Comparison of ENCODE assay signal across 9 cellular contexts in genomic region chr14:74765721-74766120, GRCh38. TPM values are rescaled to one million over a fixed set of nuclear protein-coding genes. Genes with fewer than 3 reads are reported as not detected.
DNase-seq lines count a peak whose midpoint lies in the region; ATAC-seq and TF ChIP-seq lines count a peak whose summit lies in the region.
"Had no signal": no experiment of that assay in that cellular context is flagged by ENCODE, and none has a peak within 500 bp of the region (broad histone marks: within the 10 kb centered on the region; RNA-seq: fewer than 3 reads in every experiment).

No MANE protein-coding gene starts in this region.

- no peak overlapping the region for H3K27ac ChIP-seq in esophagus squamous epithelium
- H3K27ac ChIP-seq in spleen: no peak overlapping the region
- H3K27ac ChIP-seq: ovary had no signal

- TF ChIP-seq CTCF in esophagus squamous epithelium (IDR thresholded peaks at IDR 0.05) (no peak), spleen (IDR thresholded peaks at IDR 0.05 in 8 of 11, conservative IDR thresholded peaks at IDR 0.05 in 3 of 11) (no peak)

- peak overlapping the region; percentile 22 for H3K27ac Mint-ChIP-seq in T-helper 1 cell treated with Interleukin-12 subunit alpha and Interleukin-12 subunit beta and Interleukin-4 antibody, amounts not matched to agents 30 μg/mL and 1 μg/mL, for 36 hours
- peak overlapping the region; percentile 97 for H3K27ac Mint-ChIP-seq in T-helper 17 cell

- peaks cover 52% of the 10 kb centered on the region for H3K4me1 Mint-ChIP-seq in T-helper 1 cell treated with Interleukin-12 subunit alpha and Interleukin-12 subunit beta and Interleukin-4 antibody, amounts not matched to agents 30 μg/mL and 1 μg/mL, for 36 hours (ENCODE audit: low read depth)
- H3K4me1 Mint-ChIP-seq in T-helper 17 cell: peaks cover 49% of the 10 kb centered on the region

- H3K36me3 ChIP-seq in esophagus squamous epithelium: no peaks in the 10 kb centered on the region
- peaks cover 0 to 9% (median 0%) of the 10 kb centered on the region in 6 donors for H3K36me3 ChIP-seq in spleen
- H3K36me3 ChIP-seq: ovary had no signal

- ATAC-seq in T-helper 17 cell (no peak), GM21360 (IDR thresholded peaks at IDR 0.05; ENCODE audit: unreplicated experiment) (no peak), HG03095 (IDR thresholded peaks at IDR 0.05; ENCODE audit: unreplicated experiment) (no peak)

- H3K4me3 Mint-ChIP-seq in T-helper 1 cell treated with Interleukin-12 subunit alpha and Interleukin-12 subunit beta and Interleukin-4 antibody, amounts not matched to agents 30 μg/mL and 1 μg/mL, for 36 hours: peak overlapping the region; percentile 97
- peak overlapping the region; percentile 99 for H3K4me3 Mint-ChIP-seq in T-helper 17 cell

- H3K27me3 ChIP-seq in esophagus squamous epithelium (no peaks in the 10 kb centered on the region), spleen (replicated peaks in 1 of 7) (no peaks in the 10 kb centered on the region)
- H3K27me3 ChIP-seq: ovary had no signal

- H3K4me1 ChIP-seq in esophagus squamous epithelium: peaks cover 17 to 60% (median 26%) of the 10 kb centered on the region in 3 donors
- peaks cover 26 to 74% (median 62%) of the 10 kb centered on the region in 6 donors for H3K4me1 ChIP-seq in spleen

- H3K4me3 ChIP-seq in esophagus squamous epithelium (peak overlapping the region in 3 of 4 donors; percentile 80 to 96 (median 91)), spleen (peak overlapping the region in 5 of 8 donors; percentile 83 to 96 (median 91))

- peaks cover 31% of the 10 kb centered on the region for H3K36me3 Mint-ChIP-seq in T-helper 1 cell treated with Interleukin-12 subunit alpha and Interleukin-12 subunit beta and Interleukin-4 antibody, amounts not matched to agents 30 μg/mL and 1 μg/mL, for 36 hours (ENCODE audit: low read depth)
- peaks cover 6% of the 10 kb centered on the region for H3K36me3 Mint-ChIP-seq in T-helper 17 cell (ENCODE audit: low read depth)

- intact Hi-C loops in esophagus squamous epithelium (cut with DNase I): no loop called here
- intact Hi-C loops in spleen (cut with DNase I; ENCODE audit: low total_unique reads): no loop called here

- H3K9me3 ChIP-seq in T-helper 17 cell (ENCODE audit: control insufficient read depth, low read length, poor library complexity, severe bottlenecking) (no peaks in the 10 kb centered on the region), esophagus squamous epithelium (no peaks in the 10 kb centered on the region), spleen (no peaks in the 10 kb centered on the region)
- H3K9me3 ChIP-seq: ovary had no signal

- no peaks in the 10 kb centered on the region for H3K27me3 Mint-ChIP-seq in T-helper 1 cell treated with Interleukin-12 subunit alpha and Interleukin-12 subunit beta and Interleukin-4 antibody, amounts not matched to agents 30 μg/mL and 1 μg/mL, for 36 hours (ENCODE audit: low read depth)
- no peaks in the 10 kb centered on the region for H3K27me3 Mint-ChIP-seq in T-helper 17 cell

- DNase-seq in T-helper 1 cell (no peak), T-helper 17 cell (no peak), esophagus squamous epithelium (lab: John Stamatoyannopoulos, UW) (no peak), spleen (no peak), HPDE6-E6E7 (ENCODE audit: extremely low spot score) (no peak)
- DNase-seq: ovary had no signal

- H3K9me3 Mint-ChIP-seq in T-helper 1 cell treated with Interleukin-12 subunit alpha and Interleukin-12 subunit beta and Interleukin-4 antibody, amounts not matched to agents 30 μg/mL and 1 μg/mL, for 36 hours: no peaks in the 10 kb centered on the region

- TF ChIP-seq POLR2A in esophagus squamous epithelium (IDR thresholded peaks at IDR 0.05) (no peak), spleen (IDR thresholded peaks at IDR 0.05) (no peak)

RNA-seq across cellular contexts. Expression of gene YLPM1, which starts 2.6 kb away (rescaled TPM):
- 10 to 100 TPM; 90.2 to 90.9 TPM for total RNA-seq in T-helper 17 cell
- total RNA-seq in esophagus squamous epithelium: 10 to 100 TPM; 20.4 to 48.8 (median 28.2) TPM
- total RNA-seq in spleen: 100 to 1,000 TPM in 1 of 7 donors, 10 to 100 TPM in 6; 63.0 to 100 (median 79.8) TPM
- 10 to 100 TPM; 12.1 to 19.3 (median 16.7) TPM for polyA plus RNA-seq in spleen

RNA-seq across cellular contexts. Expression of gene FCF1, which starts 52.8 kb away (rescaled TPM):
- total RNA-seq in T-helper 17 cell (10 to 100 TPM; 37.2 to 39.5 TPM), esophagus squamous epithelium (10 to 100 TPM; 27.9 to 39.5 (median 30.2) TPM), spleen (10 to 100 TPM; 25.5 to 42.2 (median 37.5) TPM)
- polyA plus RNA-seq in spleen: 10 to 100 TPM in 2 of 3 donors, 1 to 10 TPM in 1; 6.9 to 16.7 (median 11.8) TPM

RNA-seq across cellular contexts. Expression of gene AREL1, which starts 52.8 kb away (rescaled TPM):
- total RNA-seq in T-helper 17 cell: 10 to 100 TPM; 44.9 to 49.0 TPM
- 10 to 100 TPM; 17.0 to 21.6 (median 19.8) TPM for total RNA-seq in esophagus squamous epithelium
- 10 to 100 TPM; 27.3 to 54.7 (median 41.7) TPM for total RNA-seq in spleen
- polyA plus RNA-seq in spleen: 1 to 10 TPM; 5.9 to 9.8 (median 8.2) TPM
